In the genomic region with DNA sequence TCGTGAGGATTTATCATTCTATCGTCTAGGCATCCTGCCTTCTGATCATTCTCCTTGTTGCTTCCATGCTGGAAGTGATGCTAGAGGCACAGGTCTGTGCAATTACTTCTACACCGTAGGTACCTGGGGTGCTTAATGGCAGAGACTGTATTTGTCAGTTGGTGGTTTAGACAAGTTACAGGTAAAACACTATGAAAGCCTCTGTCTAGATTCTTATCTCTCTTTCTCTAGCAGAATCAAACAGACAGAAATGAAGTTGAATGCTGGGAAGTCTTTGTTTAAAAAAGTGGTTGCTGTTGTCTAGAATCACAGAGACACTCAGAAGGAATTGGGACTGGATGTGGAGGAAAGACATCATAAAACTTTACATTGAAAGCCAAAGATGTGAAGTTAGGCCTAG, we compare ENCODE assay signal across 33 cellular contexts.
DNase-seq lines count a peak whose midpoint lies in the region; ATAC-seq, FAIRE-seq and TF ChIP-seq lines count a peak whose summit lies in the region.
"Had no signal": no experiment of that assay in that cellular context is flagged by ENCODE, and none has a peak within 500 bp of the region (broad histone marks: within the 10 kb centered on the region; RNA-seq: fewer than 3 reads in every experiment).

No MANE protein-coding gene starts in this region.

- no peaks in the 10 kb centered on the region for H3K36me3 Mint-ChIP-seq in CD8-positive, alpha-beta T cell
- H3K36me3 Mint-ChIP-seq in WTC11: 0 out of 2 replicates have a peak, but pooled peaks cover 4% of the 10 kb centered on the region
- H3K36me3 Mint-ChIP-seq in naive thymus-derived CD4-positive, alpha-beta T cell: peaks cover 0 to 33% (median 0%) of the 10 kb centered on the region in 5 donors
- H3K36me3 Mint-ChIP-seq: naive thymus-derived CD8-positive, alpha-beta T cell had no signal

- no peaks in the 10 kb centered on the region for H3K27me3 Mint-ChIP-seq in CD8-positive, alpha-beta T cell (ENCODE audit: low read depth)
- H3K27me3 Mint-ChIP-seq in WTC11 (ENCODE audit: low read depth): no peaks in the 10 kb centered on the region
- H3K27me3 Mint-ChIP-seq in naive thymus-derived CD4-positive, alpha-beta T cell: no peaks in the 10 kb centered on the region
- H3K27me3 Mint-ChIP-seq: activated CD4-positive, alpha-beta T cell treated with anti-CD3 and anti-CD28 coated beads for 36 hours; naive thymus-derived CD8-positive, alpha-beta T cell; T-helper 17 cell had no signal

- FAIRE-seq in A549 (lab: Jason Lieb, UNC): no peak
- FAIRE-seq: frontal cortex, K562 had no signal

- TF ChIP-seq EP300 in A549 (IDR thresholded peaks at IDR 0.05): no peak

- peaks cover 8% of the 10 kb centered on the region for H3K4me1 Mint-ChIP-seq in CD8-positive, alpha-beta T cell (ENCODE audit: low read depth)
- H3K4me1 Mint-ChIP-seq in WTC11: peaks cover 7% of the 10 kb centered on the region
- H3K4me1 Mint-ChIP-seq in naive thymus-derived CD4-positive, alpha-beta T cell: peaks cover 0 to 15% (median 9%) of the 10 kb centered on the region in 7 donors
- H3K4me1 Mint-ChIP-seq: T-helper 17 cell had no signal

- CTCF ChIA-PET in A549 (lab: Yijun Ruan, JAX) (no interaction called here), WTC11 (lab: Charles Lee) (no interaction called here)
- CTCF ChIA-PET in CD8-positive, alpha-beta T cell (lab: Charles Lee): no interaction called here
- CTCF ChIA-PET in naive thymus-derived CD4-positive, alpha-beta T cell (lab: Charles Lee): no interaction called here

- H3K27ac ChIP-seq in A549: peak overlapping the region; percentile 93 to 99; a peak in 4 of 6 replicates
- no peak overlapping the region for H3K27ac ChIP-seq in CD8-positive, alpha-beta T cell (ENCODE audit: low read depth, low read length)
- no peak overlapping the region for H3K27ac ChIP-seq in naive thymus-derived CD4-positive, alpha-beta T cell (ENCODE audit: low read depth, low read length)
- H3K27ac ChIP-seq: adrenal gland, body of pancreas, GM23248, heart right ventricle, prostate gland had no signal

- TF ChIP-seq CTCF in A549 (IDR thresholded peaks at IDR 0.05) (no peak), WTC11 (IDR thresholded peaks at IDR 0.05) (no peak)
- no peak for TF ChIP-seq CTCF in CD8-positive, alpha-beta T cell (IDR thresholded peaks at IDR 0.05)

- H3K36me3 ChIP-seq in CD8-positive, alpha-beta T cell (ENCODE audit: insufficient read depth, low read length): no peaks in the 10 kb centered on the region
- no peaks in the 10 kb centered on the region for H3K36me3 ChIP-seq in naive thymus-derived CD4-positive, alpha-beta T cell (ENCODE audit: control insufficient read depth in 2 of 3, insufficient read depth in 3 of 3, low read length in 3 of 3)
- H3K36me3 ChIP-seq: adrenal gland, heart right ventricle, prostate gland, tibial nerve had no signal

- no peaks in the 10 kb centered on the region for H3K27me3 ChIP-seq in CD8-positive, alpha-beta T cell (ENCODE audit: insufficient read depth, low read length)
- H3K27me3 ChIP-seq in naive thymus-derived CD4-positive, alpha-beta T cell (ENCODE audit: control insufficient read depth in 2 of 2, insufficient read depth in 2 of 2, low read length in 2 of 2): no peaks in the 10 kb centered on the region
- H3K27me3 ChIP-seq: adrenal gland, body of pancreas, heart right ventricle, tibial nerve had no signal

- 93% methylated on average over 3 of the region's 3 CpGs for WGBS in A549 (ENCODE audit: missing lambda C conversion rate)

- H3K4me2 ChIP-seq in A549: no peak overlapping the region
- H3K4me2 ChIP-seq: SK-N-SH had no signal

- no peak for TF ChIP-seq POLR2A in A549 (IDR thresholded peaks at IDR 0.05; ENCODE audit: low read length)

- H3K9me3 Mint-ChIP-seq in CD8-positive, alpha-beta T cell: no peaks in the 10 kb centered on the region
- H3K9me3 Mint-ChIP-seq in WTC11: peaks cover 11% of the 10 kb centered on the region; the same call in 1 of the 2 replicates
- H3K9me3 Mint-ChIP-seq in naive thymus-derived CD4-positive, alpha-beta T cell: peaks cover 0 to 26% (median 2%) of the 10 kb centered on the region in 11 donors

- H3K4me3 ChIP-seq in A549: no peak overlapping the region
- no peak overlapping the region for H3K4me3 ChIP-seq in CD8-positive, alpha-beta T cell (ENCODE audit: low read depth, low read length)
- H3K4me3 ChIP-seq in naive thymus-derived CD4-positive, alpha-beta T cell (ENCODE audit: low read length): no peak overlapping the region
- H3K4me3 ChIP-seq: adrenal gland, body of pancreas, GM23248, heart right ventricle, K562, prostate gland, tibial nerve had no signal

- ATAC-seq in A549 (no peak), WTC11 (no peak), HG02610 (IDR thresholded peaks at IDR 0.05; ENCODE audit: unreplicated experiment) (no peak), GM18867 (IDR thresholded peaks at IDR 0.05; ENCODE audit: unreplicated experiment) (no peak)
- no peak for ATAC-seq in CD8-positive, alpha-beta T cell
- peak; percentile 51 for ATAC-seq in naive thymus-derived CD4-positive, alpha-beta T cell
- ATAC-seq: activated CD4-positive, alpha-beta T cell treated with anti-CD3 and anti-CD28 coated beads for 36 hours; body of pancreas; heart right ventricle; K562; naive thymus-derived CD8-positive, alpha-beta T cell; Right ventricle myocardium inferior; sciatic nerve; T-helper 17 cell had no signal

- peak overlapping the region; percentile 80 for H3K27ac Mint-ChIP-seq in CD8-positive, alpha-beta T cell
- H3K27ac Mint-ChIP-seq in WTC11: peak overlapping the region; percentile 35
- peak overlapping the region in 7 of 9 donors; percentile 34 to 92 (median 74) for H3K27ac Mint-ChIP-seq in naive thymus-derived CD4-positive, alpha-beta T cell
- H3K27ac Mint-ChIP-seq: activated naive CD4-positive, alpha-beta T cell treated with anti-CD3 and anti-CD28 coated beads for 36 hours; T-helper 17 cell had no signal

- peaks cover 41% of the 10 kb centered on the region for H3K4me1 ChIP-seq in A549
- no peaks in the 10 kb centered on the region for H3K4me1 ChIP-seq in CD8-positive, alpha-beta T cell (ENCODE audit: insufficient read depth, low read length)
- H3K4me1 ChIP-seq in naive thymus-derived CD4-positive, alpha-beta T cell (ENCODE audit: control insufficient read depth in 2 of 2, insufficient read depth in 2 of 2, low read length in 2 of 2): no peaks in the 10 kb centered on the region
- H3K4me1 ChIP-seq: adrenal gland, body of pancreas had no signal

- peaks cover 23% of the 10 kb centered on the region for H3K9me3 ChIP-seq in A549
- H3K9me3 ChIP-seq in CD8-positive, alpha-beta T cell (ENCODE audit: low read length): no peaks in the 10 kb centered on the region
- H3K9me3 ChIP-seq in naive thymus-derived CD4-positive, alpha-beta T cell (ENCODE audit: control insufficient read depth in 2 of 3, low read length in 3 of 3): no peaks in the 10 kb centered on the region
- H3K9me3 ChIP-seq: adrenal gland, body of pancreas, prostate gland, SK-N-SH, tibial nerve had no signal

- DNase-seq in A549 (ENCODE audit: low read depth in 1 of 2, low spot score in 1 of 2) (no peak), WTC11 (ENCODE audit: low spot score) (no peak), cortex of kidney (lab: John Stamatoyannopoulos, UW) (no peak)
- no peak for DNase-seq in CD8-positive, alpha-beta T cell
- peak in 6 of 9 donors; percentile 8 to 64 (median 30) for DNase-seq in naive thymus-derived CD4-positive, alpha-beta T cell
- DNase-seq: activated CD4-positive, alpha-beta T cell treated with anti-CD3 and anti-CD28 coated beads for 36 hours; activated naive CD4-positive, alpha-beta T cell treated with anti-CD3 and anti-CD28 coated beads for 36 hours; adrenal gland; body of pancreas; C1 segment of cervical spinal cord; cerebellar nuclear complex; DMS79 treated with DMSO at 0.1 percent for 48 hours; GM23248; heart right ventricle; kidney glomerular epithelial cell; MM.1S; NCI-H1417; NCI-H2081; NCI-H226; nucleus accumbens; SK-N-SH; stimulated activated CD4-positive, alpha-beta T cell treated with anti-CD3 and anti-CD28 coated beads, Interleukin-12 subunit alpha, Interleukin-12 subunit beta, amount 100 ng/mL, for 4 hours; stimulated activated CD4-positive, alpha-beta T cell treated with anti-CD3 and anti-CD28 coated beads, Interleukin-2, amount 100 ng/mL, for 48 hours; T-helper 17 cell had no signal

- intact Hi-C loops in CD8-positive, alpha-beta T cell (cut with DNase I, micrococcal nuclease): no loop called here
- intact Hi-C loops in naive thymus-derived CD4-positive, alpha-beta T cell (cut with micrococcal nuclease): no loop called here

- TF ChIP-seq RAD21 in A549 (conservative IDR thresholded peaks at IDR 0.05 in 1 of 2, IDR thresholded peaks at IDR 0.05 in 1 of 2): no peak

- POLR2A ChIA-PET in A549 (lab: Yijun Ruan, JAX) (no interaction called here), WTC11 (lab: Charles Lee) (no interaction called here)
- POLR2A ChIA-PET in CD8-positive, alpha-beta T cell (lab: Charles Lee): no interaction called here
- POLR2A ChIA-PET in naive thymus-derived CD4-positive, alpha-beta T cell (lab: Charles Lee): no interaction called here

- H3K4me3 Mint-ChIP-seq in CD8-positive, alpha-beta T cell: no peak overlapping the region
- no peak overlapping the region for H3K4me3 Mint-ChIP-seq in WTC11
- H3K4me3 Mint-ChIP-seq in naive thymus-derived CD4-positive, alpha-beta T cell: peak overlapping the region in 6 of 10 donors; percentile 1 to 56 (median 28)
- H3K4me3 Mint-ChIP-seq: activated CD4-positive, alpha-beta T cell treated with anti-CD3 and anti-CD28 coated beads for 36 hours; activated naive CD4-positive, alpha-beta T cell treated with anti-CD3 and anti-CD28 coated beads for 36 hours; naive thymus-derived CD8-positive, alpha-beta T cell; T-helper 17 cell had no signal

TF ChIP-seq in A549, 52 proteins besides CTCF, POLR2A, EP300 and RAD21 (continues in another document):
- TF ChIP-seq SMC3 (IDR thresholded peaks at IDR 0.05): no peak
- TF ChIP-seq, protein P1, sequence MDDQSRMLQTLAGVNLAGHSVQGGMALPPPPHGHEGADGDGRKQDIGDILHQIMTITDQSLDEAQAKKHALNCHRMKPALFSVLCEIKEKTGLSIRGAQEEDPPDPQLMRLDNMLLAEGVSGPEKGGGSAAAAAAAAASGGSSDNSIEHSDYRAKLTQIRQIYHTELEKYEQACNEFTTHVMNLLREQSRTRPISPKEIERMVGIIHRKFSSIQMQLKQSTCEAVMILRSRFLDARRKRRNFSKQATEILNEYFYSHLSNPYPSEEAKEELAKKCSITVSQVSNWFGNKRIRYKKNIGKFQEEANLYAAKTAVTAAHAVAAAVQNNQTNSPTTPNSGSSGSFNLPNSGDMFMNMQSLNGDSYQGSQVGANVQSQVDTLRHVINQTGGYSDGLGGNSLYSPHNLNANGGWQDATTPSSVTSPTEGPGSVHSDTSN (IDR thresholded peaks at IDR 0.05): no peak

TF ChIP-seq in WTC11, 78 proteins besides CTCF, POLR2A, EP300 and RAD21 (continues in another document):
- no peak for TF ChIP-seq ZNF121 (CRISPR knock-in tag; IDR thresholded peaks at IDR 0.05)
- TF ChIP-seq CBFB (CRISPR knock-in tag; IDR thresholded peaks at IDR 0.05; ENCODE audit: low read depth): no peak
- TF ChIP-seq NFYB (CRISPR knock-in tag; conservative IDR thresholded peaks at IDR 0.05; ENCODE audit: low read depth): no peak
- TF ChIP-seq, protein P2, sequence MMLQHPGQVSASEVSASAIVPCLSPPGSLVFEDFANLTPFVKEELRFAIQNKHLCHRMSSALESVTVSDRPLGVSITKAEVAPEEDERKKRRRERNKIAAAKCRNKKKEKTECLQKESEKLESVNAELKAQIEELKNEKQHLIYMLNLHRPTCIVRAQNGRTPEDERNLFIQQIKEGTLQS (CRISPR knock-in tag; conservative IDR thresholded peaks at IDR 0.05): no peak

Comparison
In these comparisons a context has a peak if more than half of its experiments do, and no peak if none do; other contexts are left out.
1. DNase-seq: peak in naive thymus-derived CD4-positive, alpha-beta T cell (6 of 9); none in A549 (0 of 2), CD8-positive, alpha-beta T cell (0 of 7), WTC11 (single experiment) and cortex of kidney (single experiment).
2. H3K27ac ChIP-seq: peak in A549 (2 of 2); none in CD8-positive, alpha-beta T cell (single experiment) and naive thymus-derived CD4-positive, alpha-beta T cell (single experiment).
3. H3K4me3 Mint-ChIP-seq: peak in naive thymus-derived CD4-positive, alpha-beta T cell (6 of 10); none in CD8-positive, alpha-beta T cell (single experiment) and WTC11 (single experiment).
4. Peak in every context shown above with its lines, with median percentiles within 50 percentile points of each other: H3K27ac Mint-ChIP-seq.